In the genomic region with DNA sequence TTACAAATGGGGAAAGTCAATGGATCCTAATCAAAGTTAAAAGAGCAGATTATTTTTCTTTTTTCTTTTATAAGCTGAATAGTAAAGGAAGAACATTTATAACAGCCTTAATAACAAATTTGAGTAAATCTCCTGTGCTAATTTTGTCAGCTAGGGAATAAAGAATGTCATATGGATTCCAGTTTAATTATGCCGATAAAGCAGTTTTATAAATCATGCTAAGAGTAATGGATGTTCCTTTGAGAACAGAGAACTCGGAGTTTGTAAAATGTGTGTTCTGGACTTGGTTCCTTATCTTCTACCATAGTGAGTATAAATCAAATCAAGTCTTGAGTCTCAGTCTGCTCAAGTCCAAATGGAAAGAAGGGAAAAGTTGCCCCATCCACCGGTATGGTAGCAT, we compare ENCODE assay signal across 31 cellular contexts.
"Had no signal": no experiment of that assay in that cellular context is flagged by ENCODE, and none has a peak within 500 bp of the region (broad histone marks: within the 10 kb centered on the region; RNA-seq: fewer than 3 reads in every experiment).

No MANE protein-coding gene starts in this region.

- H3K9me3 Mint-ChIP-seq: natural killer cell; stimulated activated memory B cell treated with anti-CD40 and anti-IgM and Interleukin-4, amounts not matched to agents 10 μg/mL and 1 μg/mL and 100 μg/mL, for 72 hours; stimulated activated naive CD8-positive, alpha-beta T cell treated with anti-CD3 and anti-CD28 coated beads, Interleukin-15, amount 100 ng/mL, for 72 hours; type B pancreatic cell had no signal

- H3K9ac ChIP-seq: neural progenitor cell, parathyroid adenoma had no signal

- ATAC-seq: natural killer cell; psoas muscle; right cardiac atrium; sciatic nerve; stimulated activated memory B cell treated with anti-CD40 and anti-IgM and Interleukin-4, amounts not matched to agents 10 μg/mL and 1 μg/mL and 100 μg/mL, for 72 hours; stimulated activated naive CD8-positive, alpha-beta T cell treated with anti-CD3 and anti-CD28 coated beads, Interleukin-15, amount 100 ng/mL, for 72 hours; stimulated activated naive CD8-positive, alpha-beta T cell treated with anti-CD3 and anti-CD28 coated beads, Interleukin-15, Interleukin-2, amounts not matched to agents 100 U/mL and 50 U/mL, for 24 hours; upper lobe of right lung had no signal

- H2AFZ ChIP-seq: neural progenitor cell, parathyroid adenoma had no signal

- H3K4me3 ChIP-seq: neural progenitor cell, ovary, psoas muscle, skin epidermis, smooth muscle cell, spleen, suprapubic skin, testis, tibial artery, transverse colon, upper lobe of right lung, uterus had no signal

- H3K27me3 ChIP-seq: neural progenitor cell, ovary, spleen, suprapubic skin, testis, tibial artery, transverse colon, upper lobe of right lung, uterus had no signal

- H3K4me2 ChIP-seq: neural progenitor cell, smooth muscle cell had no signal

- H3K4me1 Mint-ChIP-seq: natural killer cell; nephron; neural progenitor cell; stimulated activated memory B cell treated with anti-CD40 and anti-IgM and Interleukin-4, amounts not matched to agents 10 μg/mL and 1 μg/mL and 100 μg/mL, for 72 hours; stimulated activated naive CD8-positive, alpha-beta T cell treated with anti-CD3 and anti-CD28 coated beads, Interleukin-15, amount 100 ng/mL, for 72 hours had no signal

- H3K9me3 ChIP-seq: ovary, psoas muscle, spleen, suprapubic skin, testis, tibial artery, transverse colon, upper lobe of right lung, uterus had no signal

- H3K36me3 ChIP-seq: neural progenitor cell, ovary, spleen, suprapubic skin, tibial artery, transverse colon, upper lobe of right lung, uterus had no signal

- DNase-seq: natural killer cell; occipital lobe; ovary; posterior cingulate gyrus; psoas muscle; right cardiac atrium; spleen; stimulated activated CD4-positive, alpha-beta T cell treated with anti-CD3 and anti-CD28 coated beads, Interleukin-12 subunit alpha, Interleukin-12 subunit beta, amount 100 ng/mL, for 4 hours; stimulated activated CD4-positive, alpha-beta T cell treated with anti-CD3 and anti-CD28 coated beads, Interleukin-1b, Interleukin-23, amount 100 ng/mL, for 48 hours; stimulated activated CD4-positive, alpha-beta T cell treated with anti-CD3 and anti-CD28 coated beads, Interleukin-4, amount 100 ng/mL, for 1 hour; stimulated activated CD4-positive, alpha-beta T cell treated with anti-CD3 and anti-CD28 coated beads, Interleukin-4, amount 100 ng/mL, for 4 hours; stimulated activated CD8-positive, alpha-beta memory T cell treated with anti-CD3 and anti-CD28 coated beads, Interleukin-4, amount 100 ng/mL, for 48 hours; stimulated activated naive CD4-positive, alpha-beta T cell; stimulated activated naive CD8-positive, alpha-beta T cell treated with anti-CD3 and anti-CD28 coated beads, Interleukin-15, amount 100 ng/mL, for 72 hours; stimulated activated naive CD8-positive, alpha-beta T cell treated with anti-CD3 and anti-CD28 coated beads, Interleukin-15, Interleukin-2, amounts not matched to agents 100 U/mL and 50 U/mL, for 24 hours; substantia nigra; testis; tibial artery; transverse colon; upper lobe of right lung; uterus had no signal

- H3K27ac Mint-ChIP-seq: natural killer cell; nephron; neural progenitor cell; progenitor cell of endocrine pancreas; stimulated activated memory B cell treated with anti-CD40 and anti-IgM and Interleukin-4, amounts not matched to agents 10 μg/mL and 1 μg/mL and 100 μg/mL, for 72 hours; stimulated activated naive CD8-positive, alpha-beta T cell treated with anti-CD3 and anti-CD28 coated beads, Interleukin-15, amount 100 ng/mL, for 72 hours; type B pancreatic cell had no signal

- H3K36me3 Mint-ChIP-seq: natural killer cell, type B pancreatic cell had no signal

- H3K4me1 ChIP-seq: neural progenitor cell, parathyroid adenoma, psoas muscle, spleen, suprapubic skin, testis, tibial artery, transverse colon, upper lobe of right lung, uterus had no signal

- H3K4me3 Mint-ChIP-seq: natural killer cell; nephron; neural progenitor cell; stimulated activated memory B cell treated with anti-CD40 and anti-IgM and Interleukin-4, amounts not matched to agents 10 μg/mL and 1 μg/mL and 100 μg/mL, for 72 hours; stimulated activated naive CD8-positive, alpha-beta T cell treated with anti-CD3 and anti-CD28 coated beads, Interleukin-15, amount 100 ng/mL, for 72 hours; type B pancreatic cell had no signal

- H3K27ac ChIP-seq: neural progenitor cell, ovary, parathyroid adenoma, psoas muscle, skin epidermis, spleen, suprapubic skin, testis, tibial artery, transverse colon, upper lobe of right lung, uterus had no signal

- H3K79me2 ChIP-seq: parathyroid adenoma had no signal

- H3K27me3 Mint-ChIP-seq: progenitor cell of endocrine pancreas; stimulated activated memory B cell treated with anti-CD40 and anti-IgM and Interleukin-4, amounts not matched to agents 10 μg/mL and 1 μg/mL and 100 μg/mL, for 72 hours; stimulated activated naive CD8-positive, alpha-beta T cell treated with anti-CD3 and anti-CD28 coated beads, Interleukin-15, amount 100 ng/mL, for 72 hours; type B pancreatic cell had no signal
